ENCODE assay signal across 9 cellular contexts in the genomic region with DNA sequence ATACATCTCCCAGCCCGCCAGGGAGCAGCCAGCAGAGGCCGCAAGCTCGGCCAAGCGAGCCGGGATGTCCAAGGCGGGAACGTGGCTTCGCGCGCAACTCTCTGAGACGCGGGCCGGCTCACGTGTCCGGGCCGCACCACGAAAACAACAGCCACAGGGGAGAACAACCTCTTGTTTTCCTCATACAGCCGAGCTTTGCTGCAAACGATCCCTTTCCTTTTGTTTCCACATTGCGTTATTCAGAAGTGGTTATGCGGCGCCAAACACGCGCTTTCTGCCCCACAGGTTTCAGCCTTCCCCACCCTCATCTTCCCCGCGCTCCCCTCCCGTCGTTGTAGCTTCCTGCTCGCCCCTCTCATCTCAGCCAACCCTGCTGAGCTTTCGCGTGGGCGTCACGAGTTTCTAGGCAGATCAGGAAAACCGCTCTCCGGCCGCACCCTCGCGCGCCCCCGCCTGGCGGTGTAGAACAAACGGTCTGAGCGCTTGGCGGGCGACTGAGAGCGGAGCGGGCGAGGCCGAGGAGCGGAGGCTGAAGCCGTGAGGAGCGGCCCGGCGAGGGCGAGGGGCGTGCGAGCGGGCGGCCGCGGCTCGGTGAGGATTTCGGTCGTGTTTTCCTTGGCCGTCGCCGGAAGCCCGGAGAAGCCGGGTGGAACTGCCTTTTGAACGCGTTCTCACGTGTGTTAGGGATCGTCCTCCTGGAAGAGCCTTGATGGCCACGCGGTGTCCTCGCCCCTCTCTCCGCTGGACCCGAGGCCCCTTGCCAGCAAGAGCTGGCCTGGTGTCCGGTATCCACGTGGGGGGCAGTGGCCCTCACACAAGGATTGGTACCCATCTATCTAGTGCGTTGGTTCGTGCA. TPM values are rescaled to one million over a fixed set of nuclear protein-coding genes. Genes with fewer than 3 reads are reported as not detected.
A peak's percentile ranks its signal among the peaks of the same experiment; 100 is the strongest.
DNase-seq lines count a peak whose midpoint lies in the region; ATAC-seq and TF ChIP-seq lines count a peak whose summit lies in the region.
"Had no signal": no experiment of that assay in that cellular context is flagged by ENCODE, and none has a peak within 500 bp of the region (broad histone marks: within the 10 kb centered on the region; RNA-seq: fewer than 3 reads in every experiment).

No MANE protein-coding gene starts in this region.

- TF ChIP-seq CTCF in tibial artery (IDR thresholded peaks at IDR 0.05): peak; percentile 60 to 65

- DNase-seq in NCI-H2081 (lab: John Stamatoyannopoulos, UW) (peak; percentile 54 to 66), NCI-H2081 treated with DMSO at 0.1 percent for 48 hours (lab: John Stamatoyannopoulos, UW) (no peak), cardiac septum (ENCODE audit: low spot score) (peak; percentile 97), pons (ENCODE audit: low spot score) (peak; percentile 86), tibial artery (peak; percentile 90 to 96)
- peak; percentile 97 for DNase-seq in activated naive CD8-positive, alpha-beta T cell treated with anti-CD3 and anti-CD28 coated beads, Interleukin-2, amount 10 ng/mL, durations not matched to agents 7 days and 5 days

- intact Hi-C loops in cardiac septum (cut with DNase I) (loop anchor here (10.0 kb wide), 1 partner anchor 656 kb away; a partner anchor contains a TSS), tibial artery (cut with DNase I; ENCODE audit: low total_unique reads) (no loop called here)

- ATAC-seq in HG03159 (IDR thresholded peaks at IDR 0.05; ENCODE audit: unreplicated experiment) (peak; percentile 88), SK-N-SH treated with all-trans-retinoic acid at 6 μM for 48 hours (0 out of 3 replicates have a peak, but pooled peaks have one; percentile 19)
- peak; percentile 93 for ATAC-seq in activated naive CD8-positive, alpha-beta T cell treated with anti-CD3 and anti-CD28 coated beads, Interleukin-2, amount 10 ng/mL, durations not matched to agents 7 days and 5 days (ENCODE audit: low read depth)

- peak overlapping the region; percentile 97 for H3K27ac Mint-ChIP-seq in activated naive CD8-positive, alpha-beta T cell treated with anti-CD3 and anti-CD28 coated beads, Interleukin-2, amount 10 ng/mL, durations not matched to agents 7 days and 5 days

- peaks cover 5% of the 10 kb centered on the region for H3K9me3 Mint-ChIP-seq in activated naive CD8-positive, alpha-beta T cell treated with anti-CD3 and anti-CD28 coated beads, Interleukin-2, amount 10 ng/mL, durations not matched to agents 7 days and 5 days

- no peaks in the 10 kb centered on the region for H3K36me3 ChIP-seq in tibial artery

- no peaks in the 10 kb centered on the region for H3K27me3 ChIP-seq in tibial artery

- no peaks in the 10 kb centered on the region for H3K36me3 Mint-ChIP-seq in activated naive CD8-positive, alpha-beta T cell treated with anti-CD3 and anti-CD28 coated beads, Interleukin-2, amount 10 ng/mL, durations not matched to agents 7 days and 5 days

- peak overlapping the region; percentile 79 for H3K4me3 Mint-ChIP-seq in activated naive CD8-positive, alpha-beta T cell treated with anti-CD3 and anti-CD28 coated beads, Interleukin-2, amount 10 ng/mL, durations not matched to agents 7 days and 5 days

- peak overlapping the region; percentile 52 to 59 for H3K27ac ChIP-seq in tibial artery
- H3K27ac ChIP-seq: C4-2B had no signal

- H3K4me3 ChIP-seq in tibial artery: peak overlapping the region; percentile 34 to 35

- H3K9me3 ChIP-seq in tibial artery: no peaks in the 10 kb centered on the region

- POLR2A ChIA-PET in activated naive CD8-positive, alpha-beta T cell treated with anti-CD3 and anti-CD28 coated beads, Interleukin-2, amount 10 ng/mL, durations not matched to agents 7 days and 5 days (lab: Charles Lee): interaction anchor here (0.7 to 1.6 kb wide), 9 partner anchors 8 to 171 kb away, joined by 3 to 8 read pairs (median 3); a partner anchor contains a TSS

- peaks cover 23% of the 10 kb centered on the region for H3K4me1 Mint-ChIP-seq in activated naive CD8-positive, alpha-beta T cell treated with anti-CD3 and anti-CD28 coated beads, Interleukin-2, amount 10 ng/mL, durations not matched to agents 7 days and 5 days

- peaks cover 25% of the 10 kb centered on the region for H3K27me3 Mint-ChIP-seq in activated naive CD8-positive, alpha-beta T cell treated with anti-CD3 and anti-CD28 coated beads, Interleukin-2, amount 10 ng/mL, durations not matched to agents 7 days and 5 days

- H3K4me1 ChIP-seq in tibial artery: peaks cover 0 to 12% (median 2%) of the 10 kb centered on the region in 4 donors

TF ChIP-seq in SK-N-SH treated with all-trans-retinoic acid at 6 μM for 48 hours, 23 proteins besides CTCF, POLR2A, EP300 and RAD21:
- TF ChIP-seq SNAI2 (CRISPR knock-in tag; IDR thresholded peaks at IDR 0.05) (no peak), ZFP3 (CRISPR knock-in tag; IDR thresholded peaks at IDR 0.05) (no peak)
TF ChIP-seq in SK-N-SH treated with all-trans-retinoic acid at 6 μM for 48 hours: peak in this region for 0.

RNA-seq across cellular contexts. Expression of a gene that starts 6.6 kb away (rescaled TPM):
- 100 to 1,000 TPM; 129 to 138 TPM for total RNA-seq in activated naive CD8-positive, alpha-beta T cell treated with anti-CD3 and anti-CD28 coated beads, Interleukin-2, amount 10 ng/mL, durations not matched to agents 7 days and 5 days
- total RNA-seq in cardiac septum: 18.8 TPM

RNA-seq across cellular contexts. Expression of a gene that starts 21.6 kb away (rescaled TPM):
- total RNA-seq in activated naive CD8-positive, alpha-beta T cell treated with anti-CD3 and anti-CD28 coated beads, Interleukin-2, amount 10 ng/mL, durations not matched to agents 7 days and 5 days: 10 to 100 TPM; 56.7 to 58.6 TPM
- total RNA-seq in cardiac septum: 29.9 TPM

RNA-seq across cellular contexts. Expression of a gene that starts 21.8 kb away (rescaled TPM):
- 100 to 1,000 TPM; 132 to 135 TPM for total RNA-seq in activated naive CD8-positive, alpha-beta T cell treated with anti-CD3 and anti-CD28 coated beads, Interleukin-2, amount 10 ng/mL, durations not matched to agents 7 days and 5 days
- 109 TPM for total RNA-seq in cardiac septum

RNA-seq across cellular contexts. Expression of a gene that starts 24.4 kb away (rescaled TPM):
- total RNA-seq in activated naive CD8-positive, alpha-beta T cell treated with anti-CD3 and anti-CD28 coated beads, Interleukin-2, amount 10 ng/mL, durations not matched to agents 7 days and 5 days: not detected
- total RNA-seq in cardiac septum: not detected

RNA-seq across cellular contexts. Expression of a gene that starts 32.7 kb away (rescaled TPM):
- not detected for total RNA-seq in activated naive CD8-positive, alpha-beta T cell treated with anti-CD3 and anti-CD28 coated beads, Interleukin-2, amount 10 ng/mL, durations not matched to agents 7 days and 5 days
- total RNA-seq in cardiac septum: not detected

Comparison
In these comparisons a context has a peak if more than half of its experiments do, and no peak if none do; other contexts are left out.
1. ATAC-seq: peak in every context shown above with its lines; median percentile 93 in activated naive CD8-positive, alpha-beta T cell treated with anti-CD3 and anti-CD28 coated beads, Interleukin-2, amount 10 ng/mL, durations not matched to agents 7 days and 5 days; 88 in HG03159; 19 in SK-N-SH treated with all-trans-retinoic acid at 6 μM for 48 hours.